Comparison of ENCODE assay signal across 16 cellular contexts in genomic region chr1:165748550-165748949, GRCh38.
"Had no signal": no experiment of that assay in that cellular context is flagged by ENCODE, and none has a peak within 500 bp of the region (broad histone marks: within the 10 kb centered on the region; RNA-seq: fewer than 3 reads in every experiment).

No MANE protein-coding gene starts in this region.

- H3K36me3 ChIP-seq: neural progenitor cell, ovary had no signal

- H3K9ac ChIP-seq: neural progenitor cell had no signal

- H3K4me3 Mint-ChIP-seq: immature natural killer cell; natural killer cell; neural progenitor cell; stimulated activated memory B cell treated with anti-CD40 and anti-IgM and Interleukin-4, amounts not matched to agents 10 μg/mL and 1 μg/mL and 100 μg/mL, for 72 hours; stimulated activated naive CD8-positive, alpha-beta T cell treated with anti-CD3 and anti-CD28 coated beads, Interleukin-15, Interleukin-2, amounts not matched to agents 100 ng/mL and 50 ng/mL, for 24 hours had no signal

- H3K36me3 Mint-ChIP-seq: natural killer cell had no signal

- H3K4me3 ChIP-seq: dorsolateral prefrontal cortex, gastrocnemius medialis, neural progenitor cell, ovary, tibial artery had no signal

- H3K27me3 Mint-ChIP-seq: stimulated activated memory B cell treated with anti-CD40 and anti-IgM and Interleukin-4, amounts not matched to agents 10 μg/mL and 1 μg/mL and 100 μg/mL, for 72 hours; stimulated activated naive CD8-positive, alpha-beta T cell treated with anti-CD3 and anti-CD28 coated beads, Interleukin-15, Interleukin-2, amounts not matched to agents 100 ng/mL and 50 ng/mL, for 24 hours had no signal

- H3K9me3 Mint-ChIP-seq: immature natural killer cell; natural killer cell; neural progenitor cell; stimulated activated memory B cell treated with anti-CD40 and anti-IgM and Interleukin-4, amounts not matched to agents 10 μg/mL and 1 μg/mL and 100 μg/mL, for 72 hours; stimulated activated naive CD8-positive, alpha-beta T cell treated with anti-CD3 and anti-CD28 coated beads, Interleukin-15, Interleukin-2, amounts not matched to agents 100 ng/mL and 50 ng/mL, for 24 hours had no signal

- H3K9me3 ChIP-seq: gastrocnemius medialis, ovary, tibial artery had no signal

- H3K4me1 ChIP-seq: gastrocnemius medialis, neural progenitor cell, tibial artery had no signal

- DNase-seq: cortex of kidney; dorsolateral prefrontal cortex; effector memory CD4-positive, alpha-beta T cell; gastrocnemius medialis; immature natural killer cell; left cardiac atrium; mammary epithelial cell; natural killer cell; nucleus accumbens; ovary; right cardiac atrium; stimulated activated CD4-positive, alpha-beta T cell treated with anti-CD3 and anti-CD28 coated beads, Interleukin-4, amount 100 ng/mL, for 24 hours; tibial artery had no signal

- H2AFZ ChIP-seq: neural progenitor cell had no signal

- H3K4me2 ChIP-seq: neural progenitor cell had no signal

- H3K27ac Mint-ChIP-seq: neural progenitor cell; stimulated activated memory B cell treated with anti-CD40 and anti-IgM and Interleukin-4, amounts not matched to agents 10 μg/mL and 1 μg/mL and 100 μg/mL, for 72 hours; stimulated activated naive CD8-positive, alpha-beta T cell treated with anti-CD3 and anti-CD28 coated beads, Interleukin-15, Interleukin-2, amounts not matched to agents 100 ng/mL and 50 ng/mL, for 24 hours had no signal

- H3K27ac ChIP-seq: dorsolateral prefrontal cortex, gastrocnemius medialis, neural progenitor cell, ovary, tibial artery had no signal

- H3K4me1 Mint-ChIP-seq: neural progenitor cell had no signal

- H3K27me3 ChIP-seq: dorsolateral prefrontal cortex, gastrocnemius medialis, neural progenitor cell, ovary, tibial artery had no signal
